10 cellular contexts compared by ENCODE assay signal in the genomic region with DNA sequence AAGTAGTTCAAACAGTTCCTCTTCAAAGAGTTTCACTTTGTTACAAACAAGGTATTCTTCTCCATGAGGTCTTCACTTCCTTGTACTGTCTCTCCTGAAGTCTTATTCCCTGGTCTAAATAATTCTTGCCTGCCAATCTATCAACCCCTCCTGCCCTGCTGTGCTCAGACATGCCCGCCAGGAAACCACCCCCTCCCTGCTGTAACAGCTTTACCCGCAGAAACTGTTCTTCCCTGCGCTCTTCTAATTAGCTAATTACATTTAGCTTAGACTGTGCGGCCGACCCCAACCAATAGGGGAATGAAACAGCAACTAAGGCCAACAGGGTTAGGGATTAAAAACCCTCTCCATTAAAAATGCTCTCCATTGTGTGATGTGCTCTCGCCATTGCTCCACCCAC. TPM values are rescaled to one million over a fixed set of nuclear protein-coding genes. Genes with fewer than 3 reads are reported as not detected.
DNase-seq lines count a peak whose midpoint lies in the region; ATAC-seq and TF ChIP-seq lines count a peak whose summit lies in the region.
"Had no signal": no experiment of that assay in that cellular context is flagged by ENCODE, and none has a peak within 500 bp of the region (broad histone marks: within the 10 kb centered on the region; RNA-seq: fewer than 3 reads in every experiment).

No MANE protein-coding gene starts in this region.

- H3K4me3 ChIP-seq in BE2C (ENCODE audit: low read depth, low read length): no peak overlapping the region
- no peak overlapping the region for H3K4me3 ChIP-seq in RWPE2 (ENCODE audit: severe bottlenecking)
- H3K4me3 ChIP-seq in right atrium auricular region: no peak overlapping the region
- H3K4me3 ChIP-seq: suprapubic skin had no signal

- H3K27me3 ChIP-seq in BE2C: peaks cover 8% of the 10 kb centered on the region; the same call in 1 of the 2 replicates
- H3K27me3 ChIP-seq in RWPE2 (ENCODE audit: insufficient read depth, poor library complexity, severe bottlenecking): no peaks in the 10 kb centered on the region
- no peaks in the 10 kb centered on the region for H3K27me3 ChIP-seq in right atrium auricular region
- H3K27me3 ChIP-seq: suprapubic skin had no signal

- TF ChIP-seq CTCF in BE2C (IDR thresholded peaks at IDR 0.05; ENCODE audit: low read depth, low read length) (no peak), RWPE2 (IDR thresholded peaks at IDR 0.05; ENCODE audit: poor library complexity, severe bottlenecking) (no peak), glutamatergic neuron (IDR thresholded peaks at IDR 0.05; ENCODE audit: partially characterized antibody, unreplicated experiment) (no peak), right atrium auricular region (IDR thresholded peaks at IDR 0.05) (no peak)

- peaks cover 6% of the 10 kb centered on the region for H3K9me3 Mint-ChIP-seq in glutamatergic neuron (ENCODE audit: unreplicated experiment)

- peaks cover 5% of the 10 kb centered on the region for H3K36me3 Mint-ChIP-seq in glutamatergic neuron (ENCODE audit: unreplicated experiment)

- H3K27me3 Mint-ChIP-seq in glutamatergic neuron (ENCODE audit: unreplicated experiment): no peaks in the 10 kb centered on the region

- peak; percentile 22 for DNase-seq in BE2C
- peak; percentile 71 for DNase-seq in HPDE6-E6E7 (ENCODE audit: extremely low spot score)
- no peak for DNase-seq in RWPE2 (ENCODE audit: low spot score)
- peak; percentile 19 for DNase-seq in glutamatergic neuron
- no peak for DNase-seq in right atrium auricular region (ENCODE audit: low spot score)
- DNase-seq: endodermal cell had no signal

- peak overlapping the region; percentile 26 for H3K27ac Mint-ChIP-seq in glutamatergic neuron (ENCODE audit: unreplicated experiment)
- H3K27ac Mint-ChIP-seq: endodermal cell had no signal

- H3K27ac ChIP-seq in RWPE2 (ENCODE audit: poor library complexity, severe bottlenecking) (no peak overlapping the region), right atrium auricular region (no peak overlapping the region)
- H3K27ac ChIP-seq: suprapubic skin had no signal

- peaks cover 4% of the 10 kb centered on the region for H3K4me1 ChIP-seq in BE2C
- no peaks in the 10 kb centered on the region for H3K4me1 ChIP-seq in RWPE2 (ENCODE audit: insufficient read depth, poor library complexity, severe bottlenecking)
- no peaks in the 10 kb centered on the region for H3K4me1 ChIP-seq in right atrium auricular region
- H3K4me1 ChIP-seq: suprapubic skin had no signal

- H3K4me1 Mint-ChIP-seq in glutamatergic neuron (ENCODE audit: low read depth, unreplicated experiment): peaks cover 6% of the 10 kb centered on the region
- H3K4me1 Mint-ChIP-seq: endodermal cell had no signal

- no peaks in the 10 kb centered on the region; the same call in 1 of the 2 replicates for H3K9me3 ChIP-seq in BE2C
- H3K9me3 ChIP-seq in RWPE2 (ENCODE audit: severe bottlenecking): no peaks in the 10 kb centered on the region
- peaks cover 0 to 11% of the 10 kb centered on the region in 2 donors for H3K9me3 ChIP-seq in right atrium auricular region
- H3K9me3 ChIP-seq: suprapubic skin had no signal

- ATAC-seq in RWPE2 (ENCODE audit: low read depth): peak; percentile 74
- ATAC-seq in HG03135 (IDR thresholded peaks at IDR 0.05; ENCODE audit: unreplicated experiment): no peak
- no peak for ATAC-seq in HG02981 (IDR thresholded peaks at IDR 0.05; ENCODE audit: unreplicated experiment)
- ATAC-seq in HG03139 (IDR thresholded peaks at IDR 0.05; ENCODE audit: unreplicated experiment): no peak

- peak overlapping the region; percentile 19 for H3K4me3 Mint-ChIP-seq in glutamatergic neuron (ENCODE audit: unreplicated experiment)
- H3K4me3 Mint-ChIP-seq: endodermal cell had no signal

- H3K36me3 ChIP-seq in BE2C (no peaks in the 10 kb centered on the region), RWPE2 (ENCODE audit: low read depth) (no peaks in the 10 kb centered on the region), right atrium auricular region (no peaks in the 10 kb centered on the region)
- H3K36me3 ChIP-seq: suprapubic skin had no signal

RNA-seq across cellular contexts. Expression of a gene that starts 46.7 kb away (rescaled TPM):
- 1.5 TPM for polyA plus RNA-seq in BE2C (2012; ENCODE audit: insufficient read depth, insufficient read length, low read depth)
- total RNA-seq in glutamatergic neuron (ENCODE audit: unreplicated experiment) (19.0 TPM), right atrium auricular region (1 to 10 TPM; 8.0 to 8.4 TPM)

RNA-seq across cellular contexts. Expression of a gene that starts 47.0 kb away (rescaled TPM):
- 7.8 TPM for polyA plus RNA-seq in BE2C (2012; ENCODE audit: insufficient read depth, insufficient read length, low read depth)
- total RNA-seq in glutamatergic neuron (ENCODE audit: unreplicated experiment) (71.4 TPM), right atrium auricular region (10 to 100 TPM; 16.0 to 17.1 TPM)

Comparison
In these comparisons a context has a peak if more than half of its experiments do, and no peak if none do; other contexts are left out.
1. DNase-seq: peak in BE2C (single experiment), HPDE6-E6E7 (single experiment) and glutamatergic neuron (single experiment); none in RWPE2 (single experiment) and right atrium auricular region (single experiment).